Comparison of ENCODE assay signal across 1 cellular context in genomic region chr2:218908721-218909619, GRCh38.
TF ChIP-seq lines count a peak whose summit lies in the region.

No MANE protein-coding gene starts in this region.

TF ChIP-seq in GM12878, 131 proteins besides CTCF, POLR2A, EP300 and RAD21 (continued from another document):
- TF ChIP-seq PBX3 (IDR thresholded peaks at IDR 0.05; ENCODE audit: insufficient replicate concordance, low read depth, low read length) (no peak), KDM1A (IDR thresholded peaks at IDR 0.05; ENCODE audit: borderline replicate concordance) (no peak), HCFC1 (IDR thresholded peaks at IDR 0.05; ENCODE audit: low read length) (peak; percentile 14; the same call in 1 of the 2 replicates), E2F4 (IDR thresholded peaks at IDR 0.05; ENCODE audit: low read depth, low read length) (peak; percentile 99), NR2F1 (conservative IDR thresholded peaks at IDR 0.05) (peak; percentile 71), NKRF (conservative IDR thresholded peaks at IDR 0.05) (peak; percentile 98), RELB (IDR thresholded peaks at IDR 0.05; ENCODE audit: low read depth) (0 out of 2 replicates have a peak, but pooled peaks have one; percentile 43), CREB1 (IDR thresholded peaks at IDR 0.05; ENCODE audit: low read depth) (peak; percentile 87), FOXM1 (IDR thresholded peaks at IDR 0.05; ENCODE audit: low read depth, low read length) (no peak), IKZF1 (conservative IDR thresholded peaks at IDR 0.05) (peak; percentile 62; the same call in 1 of the 2 replicates), ZBTB33 (IDR thresholded peaks at IDR 0.05) (peak; percentile 78; the same call in 1 of the 2 replicates), PAX5 (IDR thresholded peaks at IDR 0.05; ENCODE audit: borderline replicate concordance, low read depth, low read length) (0 out of 2 replicates have a peak, but pooled peaks have one; percentile 11), ZNF207 (IDR thresholded peaks at IDR 0.05; ENCODE audit: borderline replicate concordance) (peak; percentile 17; the same call in 1 of the 2 replicates), TAF1 (IDR thresholded peaks at IDR 0.05; ENCODE audit: borderline replicate concordance, low read depth, low read length) (peak; percentile 57), MEF2A (IDR thresholded peaks at IDR 0.05; ENCODE audit: insufficient read depth, low read depth, low read length) (0 out of 2 replicates have a peak, but pooled peaks have one; percentile 12), CBFB (IDR thresholded peaks at IDR 0.05; ENCODE audit: low read depth) (peak; percentile 98), RFX5 (IDR thresholded peaks at IDR 0.05; ENCODE audit: low read depth, low read length) (no peak), POLR2AphosphoS5 (IDR thresholded peaks at IDR 0.05; ENCODE audit: low read length) (peak; percentile 55; the same call in 1 of the 2 replicates), BMI1 (IDR thresholded peaks at IDR 0.05; ENCODE audit: borderline replicate concordance) (no peak), ZBED1 (IDR thresholded peaks at IDR 0.05; ENCODE audit: borderline replicate concordance) (0 out of 2 replicates have a peak, but pooled peaks have one; percentile 43), ZNF687 (IDR thresholded peaks at IDR 0.05) (0 out of 2 replicates have a peak, but pooled peaks have one; percentile 81), SMAD1 (IDR thresholded peaks at IDR 0.05; ENCODE audit: low read depth, partially characterized antibody) (peak; percentile 37)
TF ChIP-seq in GM12878: peak in this region for 49.
